In genomic region chr17:76537578-76538280, GRCh38 we compare ENCODE assay signal across 11 cellular contexts. TPM values are rescaled to one million over a fixed set of nuclear protein-coding genes. Genes with fewer than 3 reads are reported as not detected.
DNase-seq lines count a peak whose midpoint lies in the region; ATAC-seq and TF ChIP-seq lines count a peak whose summit lies in the region.
"Had no signal": no experiment of that assay in that cellular context is flagged by ENCODE, and none has a peak within 500 bp of the region (broad histone marks: within the 10 kb centered on the region; RNA-seq: fewer than 3 reads in every experiment).

TSS of gene CYGB (minus strand) at chr17:76537709. CDS start at chr17:76537542, 167 bp downstream.

- CTCF ChIA-PET in A673 (lab: Charles Lee) = no interaction called here

- ATAC-seq in HG03378 (IDR thresholded peaks at IDR 0.05; ENCODE audit: unreplicated experiment) = no peak
- ATAC-seq in activated T-helper 17 cell treated with anti-CD3 and anti-CD28 coated beads, Interleukin-2, amount 50 U/mL, for 72 hours (replicated peaks) = no peak

- H3K27me3 Mint-ChIP-seq in nephron progenitor cell (ENCODE audit: low read depth, poor library complexity) = peaks cover 72% of the 10 kb centered on the region
- peaks cover 28% of the 10 kb centered on the region for H3K27me3 Mint-ChIP-seq in activated T-helper 17 cell treated with anti-CD3 and anti-CD28 coated beads, Interleukin-2, amount 50 U/mL, for 72 hours

- H3K27me3 ChIP-seq in A673 (replicated peaks; ENCODE audit: insufficient read depth, low read depth, low read length, poor library complexity) = peaks cover 5% of the 10 kb centered on the region
- peaks cover 7% of the 10 kb centered on the region for H3K27me3 ChIP-seq in SJSA1 (replicated peaks)

- peak within 1 kb of the TSS; percentile 42 for H3K4me3 ChIP-seq in A673 (ENCODE audit: low read depth, low read length, poor library complexity, severe bottlenecking)
- H3K4me3 ChIP-seq in SJSA1 = peak within 1 kb of the TSS; percentile 36
- peak within 1 kb of the TSS; percentile 60 for H3K4me3 ChIP-seq in fibroblast of the aortic adventitia (ENCODE audit: low read depth, low read length)

- no peak within 1 kb of the TSS for H3K27ac ChIP-seq in A673 (ENCODE audit: low read depth, low read length, poor library complexity, severe bottlenecking)
- no peak within 1 kb of the TSS for H3K27ac ChIP-seq in SJSA1
- H3K27ac ChIP-seq: neutrophil, VCaP had no signal

- no peaks in the 10 kb centered on the region for H3K9me3 ChIP-seq in A673 (ENCODE audit: low read depth, low read length, poor library complexity, severe bottlenecking)
- H3K9me3 ChIP-seq in SJSA1 (replicated peaks) = peaks cover 3% of the 10 kb centered on the region; the same call in 1 of the 2 replicates
- H3K9me3 ChIP-seq: neutrophil had no signal

- DNase-seq in A673 (ENCODE audit: low spot score) = no peak
- peak in 1 of 2 experiments; percentile 50 for DNase-seq in SJSA1 (ENCODE audit: low read depth in 1 of 2, low spot score in 2 of 2)
- peak; percentile 27 for DNase-seq in fibroblast of the aortic adventitia (ENCODE audit: low read depth)
- DNase-seq in nephron progenitor cell = peak; percentile 65
- no peak for DNase-seq in GDM1 (lab: John Stamatoyannopoulos, UW)
- no peak for DNase-seq in RPMI8226
- DNase-seq: EL had no signal

- no peaks in the 10 kb centered on the region for H3K36me3 ChIP-seq in A673 (ENCODE audit: insufficient read depth, low read length, poor library complexity, severe bottlenecking)
- no peaks in the 10 kb centered on the region for H3K36me3 ChIP-seq in SJSA1
- H3K36me3 ChIP-seq: neutrophil had no signal

- H3K36me3 Mint-ChIP-seq in nephron progenitor cell (ENCODE audit: low read depth) = no peaks in the 10 kb centered on the region
- H3K36me3 Mint-ChIP-seq in activated T-helper 17 cell treated with anti-CD3 and anti-CD28 coated beads, Interleukin-2, amount 50 U/mL, for 72 hours (ENCODE audit: low read depth) = no peaks in the 10 kb centered on the region

- H3K9me3 Mint-ChIP-seq in nephron progenitor cell = no peaks in the 10 kb centered on the region
- no peaks in the 10 kb centered on the region for H3K9me3 Mint-ChIP-seq in activated T-helper 17 cell treated with anti-CD3 and anti-CD28 coated beads, Interleukin-2, amount 50 U/mL, for 72 hours

- POLR2A ChIA-PET in A673 (lab: Charles Lee; ENCODE audit: low non-redundant PET) = no interaction called here

- H3K4me1 ChIP-seq in A673 (ENCODE audit: insufficient read depth, low read length, poor library complexity, severe bottlenecking) = peaks cover 10% of the 10 kb centered on the region
- peaks cover 25% of the 10 kb centered on the region for H3K4me1 ChIP-seq in SJSA1 (replicated peaks)

- no peak within 1 kb of the TSS for H3K27ac Mint-ChIP-seq in nephron progenitor cell
- H3K27ac Mint-ChIP-seq in activated T-helper 17 cell treated with anti-CD3 and anti-CD28 coated beads, Interleukin-2, amount 50 U/mL, for 72 hours = no peak within 1 kb of the TSS

- no TSS peak for BruUV-seq in A673 (replicated peaks; lab: Mats Ljungman, UMichigan)

- no peak for TF ChIP-seq CTCF in A673 (conservative IDR thresholded peaks at IDR 0.05; ENCODE audit: low read depth, low read length)
- no peak for TF ChIP-seq CTCF in fibroblast of the aortic adventitia (IDR thresholded peaks at IDR 0.05; ENCODE audit: insufficient read depth, low read length)
- TF ChIP-seq CTCF in nephron progenitor cell (IDR thresholded peaks at IDR 0.05) = no peak

- H3K4me3 Mint-ChIP-seq in nephron progenitor cell = peak within 1 kb of the TSS; percentile 68
- H3K4me3 Mint-ChIP-seq in activated T-helper 17 cell treated with anti-CD3 and anti-CD28 coated beads, Interleukin-2, amount 50 U/mL, for 72 hours = no peak within 1 kb of the TSS

- H3K4me1 Mint-ChIP-seq in nephron progenitor cell = peaks cover 61% of the 10 kb centered on the region
- H3K4me1 Mint-ChIP-seq in activated T-helper 17 cell treated with anti-CD3 and anti-CD28 coated beads, Interleukin-2, amount 50 U/mL, for 72 hours = no peaks in the 10 kb centered on the region

- intact Hi-C loops in A673 (cut with micrococcal nuclease; ENCODE audit: unreplicated experiment) = no loop called here

RNA-seq across cellular contexts. Expression of gene CYGB, which starts in this region (rescaled TPM):
- total RNA-seq in A673 (2021) = 0.56 and 0.61 TPM in 2 replicates
- 4.4 and 5.2 TPM in 2 replicates for total RNA-seq in SJSA1 (2014; rRNA removed; shearing (Covaris generic))
- total RNA-seq in fibroblast of the aortic adventitia (ENCODE audit: low replicate concordance) = 25.9 and 35.2 TPM in 2 replicates
- total RNA-seq in activated T-helper 17 cell treated with anti-CD3 and anti-CD28 coated beads, Interleukin-2, amount 50 U/mL, for 72 hours = not detected

Comparison
In these comparisons a context has a peak if more than half of its experiments do, and no peak if none do; other contexts are left out.
1. DNase-seq: peak in fibroblast of the aortic adventitia (single experiment) and nephron progenitor cell (single experiment); none in A673 (single experiment), GDM1 (single experiment) and RPMI8226 (single experiment).
2. Peak in every context shown above with its lines, with median percentiles within 50 percentile points of each other: H3K4me3 ChIP-seq.